23 cellular contexts compared by ENCODE assay signal in genomic region chr13:43206858-43207257, GRCh38.
"Had no signal": no experiment of that assay in that cellular context is flagged by ENCODE, and none has a peak within 500 bp of the region (broad histone marks: within the 10 kb centered on the region; RNA-seq: fewer than 3 reads in every experiment).

No MANE protein-coding gene starts in this region.

- H3K9me3 ChIP-seq: ovary, right lobe of liver, uterus had no signal

- H3K27ac ChIP-seq: lower lobe of right lung, ovary, right atrium auricular region, right lobe of liver, tibial nerve, uterus had no signal

- H3K4me1 ChIP-seq: lower lobe of right lung, right atrium auricular region, right lobe of liver, uterus had no signal

- H3K27me3 ChIP-seq: ovary, right atrium auricular region, right lobe of liver, tibial nerve, uterus had no signal

- DNase-seq: kidney glomerular epithelial cell; left cardiac atrium; left ventricle myocardium superior; lower lobe of right lung; mammary epithelial cell; mesenchymal stem cell; naive B cell; natural killer cell; ovary; right lobe of liver; stimulated activated CD4-positive, alpha-beta T cell treated with anti-CD3 and anti-CD28 coated beads, Interleukin-1b, Interleukin-23, amount 100 ng/mL, for 48 hours; stimulated activated CD4-positive, alpha-beta T cell treated with anti-CD3 and anti-CD28 coated beads, Interleukin-2, amount 100 ng/mL, for 48 hours; stimulated activated CD4-positive, alpha-beta T cell treated with anti-CD3 and anti-CD28 coated beads, Interleukin-4, amount 100 ng/mL, for 4 hours; stimulated activated CD8-positive, alpha-beta memory T cell treated with anti-CD3 and anti-CD28 coated beads, Interleukin-4, amount 100 ng/mL, for 48 hours; stimulated activated naive CD4-positive, alpha-beta T cell treated with Interleukin-2 at 50 U/mL for 16 hours; stimulated activated naive CD8-positive, alpha-beta T cell treated with anti-CD3 and anti-CD28 coated beads, Interleukin-15, amount 100 ng/mL, for 72 hours; substantia nigra; uterus had no signal

- H3K36me3 ChIP-seq: lower lobe of right lung, ovary, right atrium auricular region, right lobe of liver, tibial nerve, uterus had no signal

- H3K4me3 ChIP-seq: lower lobe of right lung, ovary, right atrium auricular region, right lobe of liver, smooth muscle cell, tibial nerve, uterus had no signal

- ATAC-seq: left cardiac atrium; left lobe of liver; left ventricle myocardium superior; lower lobe of right lung; natural killer cell; right lobe of liver; stimulated activated memory B cell treated with anti-CD40 and anti-IgM and Interleukin-4, amounts not matched to agents 10 μg/mL and 1 μg/mL and 100 μg/mL, for 72 hours; stimulated activated naive CD8-positive, alpha-beta T cell treated with anti-CD3 and anti-CD28 coated beads, Interleukin-15, amount 100 ng/mL, for 72 hours had no signal
